In the genomic region with DNA sequence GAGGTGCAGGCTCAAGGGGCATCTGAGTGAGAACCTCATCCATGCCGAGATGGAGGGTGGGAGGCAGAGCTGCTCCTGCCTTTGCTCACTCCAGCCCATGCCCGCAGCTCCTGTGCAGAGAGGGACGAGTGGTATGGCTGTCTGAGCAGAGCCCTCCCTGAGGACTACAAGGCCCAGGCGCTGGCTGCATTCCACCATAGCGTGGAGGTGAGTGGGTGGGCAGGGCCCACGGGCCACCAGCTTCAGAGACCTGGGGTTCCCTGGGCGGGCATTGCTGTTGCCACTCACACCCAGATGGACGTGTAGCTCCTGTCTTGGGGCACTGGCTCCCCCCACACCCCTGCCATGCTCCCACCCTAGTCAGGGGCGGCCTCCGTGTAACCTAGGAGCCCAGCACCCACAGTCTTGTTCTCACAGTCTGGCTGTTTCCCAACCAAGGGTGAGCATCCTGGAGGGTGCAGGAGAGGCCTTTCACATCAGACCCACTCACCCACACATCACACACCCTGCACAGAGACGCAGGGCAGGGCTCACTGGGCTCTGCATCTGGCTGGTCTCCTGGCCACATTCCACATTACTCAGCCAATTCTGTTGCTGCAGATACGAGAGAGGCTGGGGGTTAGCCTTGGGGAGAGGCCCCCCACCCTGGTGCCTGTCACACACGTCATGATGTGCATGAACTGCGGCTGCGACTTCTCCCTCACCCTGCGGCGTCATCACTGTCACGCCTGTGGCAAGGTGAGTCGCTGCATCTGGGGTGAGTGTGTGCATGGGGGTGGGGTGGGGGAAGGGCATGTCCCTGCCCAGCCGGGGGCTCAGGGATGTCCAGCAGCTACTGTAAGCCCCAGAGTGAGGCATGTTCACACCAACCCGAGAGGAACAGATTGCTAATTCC, we compare ENCODE assay signal across 1 cellular context.
TF ChIP-seq lines count a peak whose summit lies in the region.

No MANE protein-coding gene starts in this region.

TF ChIP-seq in IMR-90, 13 proteins besides CTCF, POLR2A, EP300 and RAD21:
- TF ChIP-seq CHD1 (IDR thresholded peaks at IDR 0.05; ENCODE audit: low read depth, low read length), result no peak
- TF ChIP-seq NFE2L2 (IDR thresholded peaks at IDR 0.05; ENCODE audit: low read depth, low read length), result no peak
- TF ChIP-seq, protein P1, sequence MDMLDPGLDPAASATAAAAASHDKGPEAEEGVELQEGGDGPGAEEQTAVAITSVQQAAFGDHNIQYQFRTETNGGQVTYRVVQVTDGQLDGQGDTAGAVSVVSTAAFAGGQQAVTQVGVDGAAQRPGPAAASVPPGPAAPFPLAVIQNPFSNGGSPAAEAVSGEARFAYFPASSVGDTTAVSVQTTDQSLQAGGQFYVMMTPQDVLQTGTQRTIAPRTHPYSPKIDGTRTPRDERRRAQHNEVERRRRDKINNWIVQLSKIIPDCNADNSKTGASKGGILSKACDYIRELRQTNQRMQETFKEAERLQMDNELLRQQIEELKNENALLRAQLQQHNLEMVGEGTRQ (IDR thresholded peaks at IDR 0.05; ENCODE audit: low read depth, low read length), result no peak
- TF ChIP-seq FOS (IDR thresholded peaks at IDR 0.05; ENCODE audit: low read depth, low read length), result no peak
- TF ChIP-seq RFX5 (IDR thresholded peaks at IDR 0.05; ENCODE audit: low read depth, low read length), result no peak
- TF ChIP-seq MXI1 (IDR thresholded peaks at IDR 0.05; ENCODE audit: borderline replicate concordance, low read depth, low read length), result no peak
- no peak for TF ChIP-seq RCOR1 (IDR thresholded peaks at IDR 0.05; ENCODE audit: insufficient replicate concordance, low read length)
- no peak for TF ChIP-seq MAZ (IDR thresholded peaks at IDR 0.05; ENCODE audit: borderline replicate concordance, low read depth, low read length)
- no peak for TF ChIP-seq SMC3 (IDR thresholded peaks at IDR 0.05; ENCODE audit: low read depth, low read length)
- TF ChIP-seq, protein P2, sequence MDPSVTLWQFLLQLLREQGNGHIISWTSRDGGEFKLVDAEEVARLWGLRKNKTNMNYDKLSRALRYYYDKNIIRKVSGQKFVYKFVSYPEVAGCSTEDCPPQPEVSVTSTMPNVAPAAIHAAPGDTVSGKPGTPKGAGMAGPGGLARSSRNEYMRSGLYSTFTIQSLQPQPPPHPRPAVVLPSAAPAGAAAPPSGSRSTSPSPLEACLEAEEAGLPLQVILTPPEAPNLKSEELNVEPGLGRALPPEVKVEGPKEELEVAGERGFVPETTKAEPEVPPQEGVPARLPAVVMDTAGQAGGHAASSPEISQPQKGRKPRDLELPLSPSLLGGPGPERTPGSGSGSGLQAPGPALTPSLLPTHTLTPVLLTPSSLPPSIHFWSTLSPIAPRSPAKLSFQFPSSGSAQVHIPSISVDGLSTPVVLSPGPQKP (IDR thresholded peaks at IDR 0.05; ENCODE audit: borderline replicate concordance, low read depth, low read length), result no peak
- no peak for TF ChIP-seq CEBPB (IDR thresholded peaks at IDR 0.05; ENCODE audit: low read depth, low read length)
- TF ChIP-seq BHLHE40 (IDR thresholded peaks at IDR 0.05; ENCODE audit: low read depth, low read length), result no peak
- TF ChIP-seq MAFK (IDR thresholded peaks at IDR 0.05; ENCODE audit: low read depth, low read length), result no peak
